In the genomic region with DNA sequence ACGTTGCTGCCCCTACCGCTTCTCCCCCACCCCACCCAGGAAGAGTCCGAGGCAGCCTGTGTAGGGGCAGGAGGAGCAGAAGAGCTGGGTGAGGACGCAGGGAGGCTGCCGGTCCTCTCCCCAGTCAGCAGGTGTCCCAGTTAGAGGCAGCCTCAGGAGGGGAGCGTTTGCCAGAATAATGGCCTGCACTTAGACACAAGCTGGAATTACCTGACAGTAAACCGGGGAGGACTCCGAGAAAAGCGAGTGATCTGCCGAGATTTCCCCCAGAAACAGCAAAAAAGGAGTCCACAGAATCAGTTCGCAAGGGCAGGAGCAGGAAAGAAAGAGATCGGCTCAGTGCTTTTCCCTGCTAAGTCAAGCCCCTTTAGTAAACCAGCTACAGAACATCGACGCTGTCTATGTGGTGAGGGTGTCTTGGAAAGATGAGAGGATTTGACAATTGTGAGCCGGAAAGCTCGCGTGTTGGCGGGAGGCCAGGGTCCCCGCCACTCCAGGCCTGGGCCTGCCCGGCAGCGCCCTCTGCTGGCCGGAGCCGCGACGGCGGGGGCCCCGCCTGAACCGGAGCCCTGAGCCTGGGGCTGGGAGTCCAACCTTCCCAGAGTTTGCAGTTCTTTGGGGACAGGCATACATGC, we compare ENCODE assay signal across 1 cellular context.
TF ChIP-seq lines count a peak whose summit lies in the region.

No MANE protein-coding gene starts in this region.

TF ChIP-seq in HepG2, 621 proteins besides CTCF, POLR2A, EP300 and RAD21 (continued from another document and continues in another):
- TF ChIP-seq, protein P1, sequence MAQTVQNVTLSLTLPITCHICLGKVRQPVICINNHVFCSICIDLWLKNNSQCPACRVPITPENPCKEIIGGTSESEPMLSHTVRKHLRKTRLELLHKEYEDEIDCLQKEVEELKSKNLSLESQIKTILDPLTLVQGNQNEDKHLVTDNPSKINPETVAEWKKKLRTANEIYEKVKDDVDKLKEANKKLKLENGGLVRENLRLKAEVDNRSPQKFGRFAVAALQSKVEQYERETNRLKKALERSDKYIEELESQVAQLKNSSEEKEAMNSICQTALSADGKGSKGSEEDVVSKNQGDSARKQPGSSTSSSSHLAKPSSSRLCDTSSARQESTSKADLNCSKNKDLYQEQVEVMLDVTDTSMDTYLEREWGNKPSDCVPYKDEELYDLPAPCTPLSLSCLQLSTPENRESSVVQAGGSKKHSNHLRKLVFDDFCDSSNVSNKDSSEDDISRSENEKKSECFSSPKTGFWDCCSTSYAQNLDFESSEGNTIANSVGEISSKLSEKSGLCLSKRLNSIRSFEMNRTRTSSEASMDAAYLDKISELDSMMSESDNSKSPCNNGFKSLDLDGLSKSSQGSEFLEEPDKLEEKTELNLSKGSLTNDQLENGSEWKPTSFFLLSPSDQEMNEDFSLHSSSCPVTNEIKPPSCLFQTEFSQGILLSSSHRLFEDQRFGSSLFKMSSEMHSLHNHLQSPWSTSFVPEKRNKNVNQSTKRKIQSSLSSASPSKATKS (CRISPR knock-in tag; IDR thresholded peaks at IDR 0.05), result no peak
- TF ChIP-seq KDM6A (CRISPR knock-in tag; IDR thresholded peaks at IDR 0.05; ENCODE audit: low read depth), result no peak
- TF ChIP-seq, protein P2, sequence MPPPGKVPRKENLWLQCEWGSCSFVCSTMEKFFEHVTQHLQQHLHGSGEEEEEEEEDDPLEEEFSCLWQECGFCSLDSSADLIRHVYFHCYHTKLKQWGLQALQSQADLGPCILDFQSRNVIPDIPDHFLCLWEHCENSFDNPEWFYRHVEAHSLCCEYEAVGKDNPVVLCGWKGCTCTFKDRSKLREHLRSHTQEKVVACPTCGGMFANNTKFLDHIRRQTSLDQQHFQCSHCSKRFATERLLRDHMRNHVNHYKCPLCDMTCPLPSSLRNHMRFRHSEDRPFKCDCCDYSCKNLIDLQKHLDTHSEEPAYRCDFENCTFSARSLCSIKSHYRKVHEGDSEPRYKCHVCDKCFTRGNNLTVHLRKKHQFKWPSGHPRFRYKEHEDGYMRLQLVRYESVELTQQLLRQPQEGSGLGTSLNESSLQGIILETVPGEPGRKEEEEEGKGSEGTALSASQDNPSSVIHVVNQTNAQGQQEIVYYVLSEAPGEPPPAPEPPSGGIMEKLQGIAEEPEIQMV (CRISPR knock-in tag; IDR thresholded peaks at IDR 0.05; ENCODE audit: low read depth), result peak; percentile 78
- TF ChIP-seq PRMT3 (CRISPR knock-in tag; IDR thresholded peaks at IDR 0.05; ENCODE audit: borderline replicate concordance, low read depth), result no peak
- no peak for TF ChIP-seq ZNF569 (CRISPR knock-in tag; IDR thresholded peaks at IDR 0.05; ENCODE audit: borderline replicate concordance)
- no peak for TF ChIP-seq ZBTB46 (CRISPR knock-in tag; IDR thresholded peaks at IDR 0.05; ENCODE audit: borderline replicate concordance)
- TF ChIP-seq, protein P3, sequence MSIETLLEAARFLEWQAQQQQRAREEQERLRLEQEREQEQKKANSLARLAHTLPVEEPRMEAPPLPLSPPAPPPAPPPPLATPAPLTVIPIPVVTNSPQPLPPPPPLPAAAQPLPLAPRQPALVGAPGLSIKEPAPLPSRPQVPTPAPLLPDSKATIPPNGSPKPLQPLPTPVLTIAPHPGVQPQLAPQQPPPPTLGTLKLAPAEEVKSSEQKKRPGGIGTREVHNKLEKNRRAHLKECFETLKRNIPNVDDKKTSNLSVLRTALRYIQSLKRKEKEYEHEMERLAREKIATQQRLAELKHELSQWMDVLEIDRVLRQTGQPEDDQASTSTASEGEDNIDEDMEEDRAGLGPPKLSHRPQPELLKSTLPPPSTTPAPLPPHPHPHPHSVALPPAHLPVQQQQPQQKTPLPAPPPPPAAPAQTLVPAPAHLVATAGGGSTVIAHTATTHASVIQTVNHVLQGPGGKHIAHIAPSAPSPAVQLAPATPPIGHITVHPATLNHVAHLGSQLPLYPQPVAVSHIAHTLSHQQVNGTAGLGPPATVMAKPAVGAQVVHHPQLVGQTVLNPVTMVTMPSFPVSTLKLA (IDR thresholded peaks at IDR 0.05), result no peak
- TF ChIP-seq HNRNPH1 (optimal IDR thresholded peaks at IDR 0.05; ENCODE audit: low read depth, low read length), result no peak
- TF ChIP-seq ZNF7 (CRISPR knock-in tag; IDR thresholded peaks at IDR 0.05), result no peak
- no peak for TF ChIP-seq ZBTB10 (CRISPR knock-in tag; IDR thresholded peaks at IDR 0.05; ENCODE audit: borderline replicate concordance)
- no peak for TF ChIP-seq CENPBD1 (CRISPR knock-in tag; IDR thresholded peaks at IDR 0.05; ENCODE audit: borderline replicate concordance, low read depth)
- peak; percentile 68; the same call in 1 of the 2 replicates for TF ChIP-seq ZKSCAN8 (CRISPR knock-in tag; IDR thresholded peaks at IDR 0.05; ENCODE audit: borderline replicate concordance)
- no peak; the same call in 1 of the 2 replicates for TF ChIP-seq TP53 (CRISPR knock-in tag; conservative IDR thresholded peaks at IDR 0.05)
- no peak for TF ChIP-seq SOX13 (IDR thresholded peaks at IDR 0.05)
- peak in 1 of 2 experiments; percentile 58; a peak in 2 of 4 replicates for TF ChIP-seq SOX13 (CRISPR knock-in tag; conservative IDR thresholded peaks at IDR 0.05 in 1 of 2, IDR thresholded peaks at IDR 0.05 in 1 of 2)
- TF ChIP-seq, protein P4, sequence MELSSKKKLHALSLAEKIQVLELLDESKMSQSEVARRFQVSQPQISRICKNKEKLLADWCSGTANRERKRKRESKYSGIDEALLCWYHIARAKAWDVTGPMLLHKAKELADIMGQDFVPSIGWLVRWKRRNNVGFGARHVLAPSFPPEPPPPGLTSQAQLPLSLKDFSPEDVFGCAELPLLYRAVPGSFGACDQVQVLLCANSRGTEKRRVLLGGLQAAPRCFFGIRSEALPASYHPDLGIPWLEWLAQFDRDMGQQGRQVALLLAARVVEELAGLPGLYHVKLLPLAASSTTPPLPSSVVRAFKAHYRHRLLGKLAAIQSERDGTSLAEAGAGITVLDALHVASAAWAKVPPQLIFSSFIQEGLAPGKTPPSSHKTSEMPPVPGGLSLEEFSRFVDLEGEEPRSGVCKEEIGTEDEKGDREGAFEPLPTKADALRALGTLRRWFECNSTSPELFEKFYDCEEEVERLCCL (CRISPR knock-in tag; IDR thresholded peaks at IDR 0.05; ENCODE audit: borderline replicate concordance), result no peak
- peak; percentile 44; the same call in 1 of the 2 replicates for TF ChIP-seq ZBTB33 (CRISPR knock-in tag; IDR thresholded peaks at IDR 0.05)
- no peak for TF ChIP-seq ZNF790 (CRISPR knock-in tag; IDR thresholded peaks at IDR 0.05; ENCODE audit: borderline replicate concordance)
- no peak for TF ChIP-seq ZNF460 (CRISPR knock-in tag; IDR thresholded peaks at IDR 0.05; ENCODE audit: borderline replicate concordance)
- peak; percentile 72 for TF ChIP-seq YY1 (IDR thresholded peaks at IDR 0.05; ENCODE audit: insufficient read depth, insufficient replicate concordance, low read depth, low read length)
- TF ChIP-seq, protein P5, sequence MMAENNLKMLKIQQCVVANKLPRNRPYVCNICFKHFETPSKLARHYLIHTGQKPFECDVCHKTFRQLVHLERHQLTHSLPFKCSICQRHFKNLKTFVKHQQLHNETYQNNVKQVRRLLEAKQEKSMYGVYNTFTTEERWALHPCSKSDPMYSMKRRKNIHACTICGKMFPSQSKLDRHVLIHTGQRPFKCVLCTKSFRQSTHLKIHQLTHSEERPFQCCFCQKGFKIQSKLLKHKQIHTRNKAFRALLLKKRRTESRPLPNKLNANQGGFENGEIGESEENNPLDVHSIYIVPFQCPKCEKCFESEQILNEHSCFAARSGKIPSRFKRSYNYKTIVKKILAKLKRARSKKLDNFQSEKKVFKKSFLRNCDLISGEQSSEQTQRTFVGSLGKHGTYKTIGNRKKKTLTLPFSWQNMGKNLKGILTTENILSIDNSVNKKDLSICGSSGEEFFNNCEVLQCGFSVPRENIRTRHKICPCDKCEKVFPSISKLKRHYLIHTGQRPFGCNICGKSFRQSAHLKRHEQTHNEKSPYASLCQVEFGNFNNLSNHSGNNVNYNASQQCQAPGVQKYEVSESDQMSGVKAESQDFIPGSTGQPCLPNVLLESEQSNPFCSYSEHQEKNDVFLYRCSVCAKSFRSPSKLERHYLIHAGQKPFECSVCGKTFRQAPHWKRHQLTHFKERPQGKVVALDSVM (CRISPR knock-in tag; IDR thresholded peaks at IDR 0.05), result peak; percentile 85
- peak; percentile 37; the same call in 1 of the 2 replicates for TF ChIP-seq FOXP4 (CRISPR knock-in tag; IDR thresholded peaks at IDR 0.05)
- TF ChIP-seq CREM (IDR thresholded peaks at IDR 0.05), result no peak
- no peak for TF ChIP-seq CREM (CRISPR knock-in tag; IDR thresholded peaks at IDR 0.05)
- no peak for TF ChIP-seq ZNF451 (CRISPR knock-in tag; IDR thresholded peaks at IDR 0.05)
- TF ChIP-seq SETDB1 (CRISPR knock-in tag; IDR thresholded peaks at IDR 0.05; ENCODE audit: borderline replicate concordance), result no peak
- no peak for TF ChIP-seq ZNF713 (CRISPR knock-in tag; IDR thresholded peaks at IDR 0.05)
- no peak for TF ChIP-seq FIP1L1 (IDR thresholded peaks at IDR 0.05; ENCODE audit: borderline replicate concordance, insufficient read depth, low read depth, low read length)
- peak; percentile 76; the same call in 1 of the 2 replicates for TF ChIP-seq ZNF580 (CRISPR knock-in tag; IDR thresholded peaks at IDR 0.05; ENCODE audit: borderline replicate concordance, low read depth)
- TF ChIP-seq ZKSCAN1 (IDR thresholded peaks at IDR 0.05; ENCODE audit: low read length), result no peak
- peak; percentile 51; the same call in 1 of the 2 replicates for TF ChIP-seq NFKBIZ (CRISPR knock-in tag; IDR thresholded peaks at IDR 0.05)
- TF ChIP-seq ZNF12 (CRISPR knock-in tag; IDR thresholded peaks at IDR 0.05), result 0 out of 2 replicates have a peak, but pooled peaks have one; percentile 60
- peak; percentile 82 for TF ChIP-seq GZF1 (CRISPR knock-in tag; IDR thresholded peaks at IDR 0.05)
- no peak for TF ChIP-seq ZNF20 (CRISPR knock-in tag; IDR thresholded peaks at IDR 0.05)
- no peak for TF ChIP-seq SP2 (CRISPR knock-in tag; IDR thresholded peaks at IDR 0.05)
- TF ChIP-seq PPARG (CRISPR knock-in tag; conservative IDR thresholded peaks at IDR 0.05), result 0 out of 2 replicates have a peak, but pooled peaks have one; percentile 33
- TF ChIP-seq ZKSCAN5 (CRISPR knock-in tag; IDR thresholded peaks at IDR 0.05), result no peak
